Comparison of ENCODE assay signal across 19 cellular contexts in genomic region chr2:65344689-65345088, GRCh38.
"Had no signal": no experiment of that assay in that cellular context is flagged by ENCODE, and none has a peak within 500 bp of the region (broad histone marks: within the 10 kb centered on the region; RNA-seq: fewer than 3 reads in every experiment).

No MANE protein-coding gene starts in this region.

- ATAC-seq: activated CD8-positive, alpha-beta T cell treated with anti-CD3 and anti-CD28 coated beads for 36 hours; foreskin keratinocyte; heart left ventricle; left lobe of liver had no signal

- DNase-seq: activated CD4-positive, alpha-beta T cell treated with anti-CD3 and anti-CD28 coated beads for 36 hours; activated CD8-positive, alpha-beta memory T cell treated with anti-CD3 and anti-CD28 coated beads, Interleukin-2, amount 50 U/mL, for 4 hours; activated CD8-positive, alpha-beta T cell treated with anti-CD3 and anti-CD28 coated beads for 36 hours; activated naive CD4-positive, alpha-beta T cell; aorta; dorsolateral prefrontal cortex; esophagus squamous epithelium; foreskin keratinocyte; heart left ventricle; islet precursor cell; ovary; stimulated activated CD4-positive, alpha-beta T cell treated with anti-CD3 and anti-CD28 coated beads, Interleukin-4, amount 100 ng/mL, for 4 hours; stomach; thyroid gland had no signal

- H3K27ac Mint-ChIP-seq: activated CD4-positive, alpha-beta T cell treated with anti-CD3 and anti-CD28 coated beads for 36 hours; activated CD8-positive, alpha-beta T cell treated with anti-CD3 and anti-CD28 coated beads for 36 hours; T-helper 2 cell treated with Interferon-gamma antibody and Interleukin-4, amounts not matched to agents 5 μg/mL and 100 μg/mL, for 36 hours had no signal

- H3K4me3 Mint-ChIP-seq: activated CD4-positive, alpha-beta T cell treated with anti-CD3 and anti-CD28 coated beads for 36 hours; activated CD8-positive, alpha-beta T cell treated with anti-CD3 and anti-CD28 coated beads for 36 hours; T-helper 2 cell treated with Interferon-gamma antibody and Interleukin-4, amounts not matched to agents 5 μg/mL and 100 μg/mL, for 36 hours had no signal

- H3K27me3 ChIP-seq: breast epithelium, dorsolateral prefrontal cortex, esophagus squamous epithelium, foreskin keratinocyte, heart left ventricle, ovary, stomach, thyroid gland, vagina had no signal

- H3K27ac ChIP-seq: breast epithelium, dorsolateral prefrontal cortex, esophagus squamous epithelium, foreskin keratinocyte, heart left ventricle, ovary, stomach, thyroid gland, vagina, VCaP had no signal

- H3K9me3 Mint-ChIP-seq: activated CD8-positive, alpha-beta T cell treated with anti-CD3 and anti-CD28 coated beads for 36 hours; T-helper 2 cell treated with Interferon-gamma antibody and Interleukin-4, amounts not matched to agents 5 μg/mL and 100 μg/mL, for 36 hours had no signal

- H3K36me3 ChIP-seq: breast epithelium, esophagus squamous epithelium, ovary, thyroid gland, vagina had no signal

- H3K9me3 ChIP-seq: breast epithelium, esophagus squamous epithelium, heart left ventricle, ovary, stomach, thyroid gland, vagina had no signal

- H3K4me1 Mint-ChIP-seq: activated CD4-positive, alpha-beta T cell treated with anti-CD3 and anti-CD28 coated beads for 36 hours had no signal

- H3K4me3 ChIP-seq: breast epithelium, dorsolateral prefrontal cortex, esophagus squamous epithelium, heart left ventricle, ovary, stomach, thyroid gland, vagina had no signal
